Comparison of ENCODE assay signal across 9 cellular contexts in genomic region chr1:164637461-164638375, GRCh38.
DNase-seq lines count a peak whose midpoint lies in the region; ATAC-seq and TF ChIP-seq lines count a peak whose summit lies in the region.
"Had no signal": no experiment of that assay in that cellular context is flagged by ENCODE, and none has a peak within 500 bp of the region (broad histone marks: within the 10 kb centered on the region; RNA-seq: fewer than 3 reads in every experiment).

No MANE protein-coding gene starts in this region.

- peak overlapping the region in 1 of 2 donors; percentile 23 for H3K9ac ChIP-seq in stomach smooth muscle (ENCODE audit: low read length in 2 of 2)

- POLR2A ChIA-PET in naive thymus-derived CD8-positive, alpha-beta T cell (lab: Charles Lee), result no interaction called here

- ATAC-seq in naive thymus-derived CD8-positive, alpha-beta T cell, result no peak
- ATAC-seq in GM19023 (IDR thresholded peaks at IDR 0.05; ENCODE audit: unreplicated experiment), result no peak

- H3K4me1 Mint-ChIP-seq in naive thymus-derived CD8-positive, alpha-beta T cell, result no peaks in the 10 kb centered on the region

- no peak overlapping the region for H3K27ac Mint-ChIP-seq in naive thymus-derived CD8-positive, alpha-beta T cell

- H3K9me3 ChIP-seq in ascending aorta (no peaks in the 10 kb centered on the region), stomach smooth muscle (ENCODE audit: control insufficient read depth in 2 of 2, low read length in 2 of 2) (no peaks in the 10 kb centered on the region)

- no peak overlapping the region for H3K4me3 ChIP-seq in ascending aorta
- peak overlapping the region; percentile 28 to 35 for H3K4me3 ChIP-seq in stomach smooth muscle (ENCODE audit: low read length in 2 of 2)
- no peak overlapping the region for H3K4me3 ChIP-seq in H7 (ENCODE audit: insufficient read depth, low read depth, low read length)

- peaks cover 0 to 2% (median 0%) of the 10 kb centered on the region in 9 donors for H3K9me3 Mint-ChIP-seq in naive thymus-derived CD8-positive, alpha-beta T cell

- no peaks in the 10 kb centered on the region for H3K27me3 Mint-ChIP-seq in naive thymus-derived CD8-positive, alpha-beta T cell

- H3K36me3 ChIP-seq in ascending aorta, result no peaks in the 10 kb centered on the region
- H3K36me3 ChIP-seq in stomach smooth muscle (ENCODE audit: control insufficient read depth in 2 of 2, insufficient read depth in 2 of 2, low read length in 2 of 2), result peaks cover 0 to 4% of the 10 kb centered on the region in 2 donors
- no peaks in the 10 kb centered on the region; the same call in 1 of the 2 replicates for H3K36me3 ChIP-seq in H7 (replicated peaks; ENCODE audit: control insufficient read depth, insufficient read depth, low read length)

- TF ChIP-seq CTCF in ascending aorta (IDR thresholded peaks at IDR 0.05), result no peak

- no peaks in the 10 kb centered on the region for H3K36me3 Mint-ChIP-seq in naive thymus-derived CD8-positive, alpha-beta T cell

- peak; percentile 34 for DNase-seq in LHCN-M2 (ENCODE audit: low read depth)
- DNase-seq in ascending aorta (ENCODE audit: low spot score in 2 of 2), result peak in 1 of 2 donors; percentile 81
- DNase-seq in hepatic stellate cell (ENCODE audit: low spot score), result peak; percentile 56
- no peak for DNase-seq in H7
- no peak for DNase-seq in naive thymus-derived CD8-positive, alpha-beta T cell
- DNase-seq in stimulated activated CD4-positive, alpha-beta T cell treated with anti-CD3 and anti-CD28 coated beads, Interleukin-1b, Interleukin-23, amount 100 ng/mL, for 48 hours, result no peak
- DNase-seq: activated naive CD4-positive, alpha-beta T cell treated with Interleukin-2 at 50 U/mL for 16 hours had no signal

- no peak overlapping the region for H3K4me3 Mint-ChIP-seq in naive thymus-derived CD8-positive, alpha-beta T cell

- peak overlapping the region; percentile 34 to 60 for H3K27ac ChIP-seq in ascending aorta
- peak overlapping the region; percentile 77 for H3K27ac ChIP-seq in stomach smooth muscle (ENCODE audit: low read length)

- H3K4me1 ChIP-seq in ascending aorta (peaks cover 0 to 42% of the 10 kb centered on the region in 2 donors), stomach smooth muscle (ENCODE audit: control insufficient read depth, insufficient read depth, low read length) (peaks cover 59% of the 10 kb centered on the region)

- intact Hi-C loops in ascending aorta (cut with DNase I), result loop anchor here (2.0 kb wide), 1 partner anchor 25 kb away; no protein-coding TSS in a partner anchor

- no peaks in the 10 kb centered on the region for H3K27me3 ChIP-seq in ascending aorta
- no peaks in the 10 kb centered on the region for H3K27me3 ChIP-seq in stomach smooth muscle (ENCODE audit: control insufficient read depth in 1 of 2, insufficient read depth in 2 of 2, low read length in 2 of 2)
- H3K27me3 ChIP-seq in H7 (ENCODE audit: control insufficient read depth, insufficient read depth, low read length), result no peaks in the 10 kb centered on the region

Comparison
In these comparisons a context has a peak if more than half of its experiments do, and no peak if none do; other contexts are left out.
1. DNase-seq: peak in LHCN-M2 (single experiment) and hepatic stellate cell (single experiment); none in H7 (single experiment), naive thymus-derived CD8-positive, alpha-beta T cell (0 of 10) and stimulated activated CD4-positive, alpha-beta T cell treated with anti-CD3 and anti-CD28 coated beads, Interleukin-1b, Interleukin-23, amount 100 ng/mL, for 48 hours (single experiment).
2. H3K4me3 ChIP-seq: peak in stomach smooth muscle (2 of 2); none in ascending aorta (0 of 2) and H7 (single experiment).